Comparison of ENCODE assay signal across 16 cellular contexts in the genomic region with DNA sequence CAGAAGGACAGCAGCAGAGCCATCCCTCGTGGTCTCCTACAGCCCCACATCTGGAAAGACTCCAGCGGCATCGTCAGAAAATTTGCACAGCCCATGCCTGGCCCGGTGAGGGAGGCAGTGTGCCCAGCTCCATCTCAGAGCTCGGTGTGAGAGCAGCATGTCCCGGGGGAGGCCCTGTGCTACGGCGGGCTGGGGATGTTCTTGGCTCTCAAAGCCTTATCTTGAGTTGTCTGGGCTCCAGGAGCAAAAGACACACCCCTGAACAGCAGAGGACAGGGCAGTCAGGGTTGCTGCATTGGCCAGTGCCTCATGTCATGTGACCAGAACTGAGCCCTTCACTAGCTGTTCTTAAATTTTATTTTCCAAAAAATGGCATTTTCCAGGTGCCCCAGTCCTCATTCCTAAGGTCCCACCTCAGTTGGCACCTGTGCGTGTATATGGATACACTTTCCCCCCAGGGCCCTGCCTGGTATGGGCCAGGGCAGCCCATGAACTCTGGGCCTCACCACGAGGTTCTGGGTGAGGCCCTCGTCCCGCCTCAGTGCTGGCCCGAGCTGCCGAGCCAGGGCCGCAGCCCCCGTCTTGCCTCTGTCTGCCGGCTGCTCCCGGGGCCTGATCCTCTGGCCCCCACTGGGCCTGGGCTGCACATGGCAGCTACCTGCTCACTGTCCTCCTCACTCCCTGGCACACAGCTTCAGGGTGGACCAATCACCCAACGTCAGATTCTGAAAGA. TPM values are rescaled to one million over a fixed set of nuclear protein-coding genes. Genes with fewer than 3 reads are reported as not detected.
A peak's percentile ranks its signal among the peaks of the same experiment; 100 is the strongest.
DNase-seq lines count a peak whose midpoint lies in the region; ATAC-seq and TF ChIP-seq lines count a peak whose summit lies in the region.
"Had no signal": no experiment of that assay in that cellular context is flagged by ENCODE, and none has a peak within 500 bp of the region (broad histone marks: within the 10 kb centered on the region; RNA-seq: fewer than 3 reads in every experiment).

No MANE protein-coding gene starts in this region.

- peaks cover 27 to 41% of the 10 kb centered on the region in 2 donors for H3K4me1 ChIP-seq in adrenal gland (replicated peaks in 1 of 2)
- H3K4me1 ChIP-seq in prostate gland (replicated peaks), result peaks cover 13% of the 10 kb centered on the region

- no peaks in the 10 kb centered on the region for H3K4me1 Mint-ChIP-seq in activated T-helper 17 cell treated with anti-CD3 and anti-CD28 coated beads, Interleukin-2, amount 50 U/mL, for 72 hours

- intact Hi-C loops in adrenal gland (cut with DNase I), result no loop called here
- intact Hi-C loops in Right ventricle myocardium superior (cut with DNase I), result no loop called here
- intact Hi-C loops in prostate gland (cut with DNase I), result no loop called here

- TF ChIP-seq CTCF in adrenal gland (IDR thresholded peaks at IDR 0.05) (no peak), prostate gland (IDR thresholded peaks at IDR 0.05) (no peak)

- H3K27ac ChIP-seq in adrenal gland, result peak overlapping the region in 2 of 5 donors; percentile 44 to 56
- peak overlapping the region; percentile 79 to 89 for H3K27ac ChIP-seq in prostate gland

- peak in 1 of 2 donors; percentile 34 for TF ChIP-seq POLR2A in adrenal gland (IDR thresholded peaks at IDR 0.05)
- no peak for TF ChIP-seq POLR2A in prostate gland (IDR thresholded peaks at IDR 0.05)

- H3K36me3 ChIP-seq in H7 (replicated peaks; ENCODE audit: control insufficient read depth, insufficient read depth, low read length), result peaks cover 29% of the 10 kb centered on the region
- peaks cover 0 to 67% of the 10 kb centered on the region in 2 donors for H3K36me3 ChIP-seq in adrenal gland (replicated peaks in 1 of 2)
- peaks cover 7 to 14% of the 10 kb centered on the region in 2 donors for H3K36me3 ChIP-seq in prostate gland

- H3K4me3 Mint-ChIP-seq in activated T-helper 17 cell treated with anti-CD3 and anti-CD28 coated beads, Interleukin-2, amount 50 U/mL, for 72 hours, result no peak overlapping the region

- ATAC-seq in Right ventricle myocardium superior (ENCODE audit: poor library complexity), result peak; percentile 27
- no peak for ATAC-seq in activated T-helper 17 cell treated with anti-CD3 and anti-CD28 coated beads, Interleukin-2, amount 50 U/mL, for 72 hours (replicated peaks)
- ATAC-seq: GM23338, left colon had no signal

- H3K9me3 Mint-ChIP-seq in activated T-helper 17 cell treated with anti-CD3 and anti-CD28 coated beads, Interleukin-2, amount 50 U/mL, for 72 hours, result no peaks in the 10 kb centered on the region
- H3K9me3 Mint-ChIP-seq: GM23338, naive B cell had no signal

- no peaks in the 10 kb centered on the region for H3K27me3 Mint-ChIP-seq in activated T-helper 17 cell treated with anti-CD3 and anti-CD28 coated beads, Interleukin-2, amount 50 U/mL, for 72 hours
- H3K27me3 Mint-ChIP-seq: naive B cell had no signal

- no peak overlapping the region for H3K27ac Mint-ChIP-seq in activated T-helper 17 cell treated with anti-CD3 and anti-CD28 coated beads, Interleukin-2, amount 50 U/mL, for 72 hours
- H3K27ac Mint-ChIP-seq: GM23338 had no signal

- no peak overlapping the region for H3K4me3 ChIP-seq in H7 (ENCODE audit: insufficient read depth, low read depth, low read length)
- no peak overlapping the region for H3K4me3 ChIP-seq in adrenal gland
- no peak overlapping the region for H3K4me3 ChIP-seq in prostate gland
- H3K4me3 ChIP-seq: GM23338 had no signal

- peaks cover 32% of the 10 kb centered on the region for H3K36me3 Mint-ChIP-seq in activated T-helper 17 cell treated with anti-CD3 and anti-CD28 coated beads, Interleukin-2, amount 50 U/mL, for 72 hours (ENCODE audit: low read depth)
- H3K36me3 Mint-ChIP-seq: naive B cell had no signal

- H3K9me3 ChIP-seq in adrenal gland (replicated peaks in 1 of 3) (no peaks in the 10 kb centered on the region), prostate gland (no peaks in the 10 kb centered on the region)

- WGBS in adrenal gland, 4 donors, result 50 to 72% (median 55%) methylated on average over 12 to 19 of the region's 19 CpGs
- WGBS in prostate gland, result 46% methylated on average over 19 of the region's 19 CpGs

- peak; percentile 60 for DNase-seq in H7
- peak in 6 of 7 donors; percentile 13 to 82 (median 54) for DNase-seq in adrenal gland
- DNase-seq in Right ventricle myocardium superior, result peak; percentile 81
- no peak for DNase-seq in prostate gland (ENCODE audit: low spot score)
- DNase-seq in NCI-H446 treated with DMSO at 0.1 percent for 48 hours (lab: John Stamatoyannopoulos, UW), result no peak
- DNase-seq in occipital lobe (lab: John Stamatoyannopoulos, UW), result no peak
- no peak for DNase-seq in NCI-H2227 treated with DMSO at 0.1 percent for 48 hours (lab: John Stamatoyannopoulos, UW)
- DNase-seq: activated T-cell treated with anti-CD3 and anti-CD28 coated beads, Interleukin-2, amount 50 U/mL, for 48 hours; effector CD8-positive, alpha-beta T cell; GDM1; head of caudate nucleus; naive B cell; NCI-H2171 treated with DMSO at 0.1 percent for 48 hours had no signal

- H3K27me3 ChIP-seq in H7 (ENCODE audit: control insufficient read depth, insufficient read depth, low read length), result no peaks in the 10 kb centered on the region
- no peaks in the 10 kb centered on the region for H3K27me3 ChIP-seq in adrenal gland
- no peaks in the 10 kb centered on the region for H3K27me3 ChIP-seq in prostate gland (replicated peaks; ENCODE audit: insufficient read depth)

RNA-seq across cellular contexts. Expression of gene NUDT16L1, which starts 3.0 kb away (rescaled TPM):
- 43.9 and 50.5 TPM in 2 replicates for total RNA-seq in H7 (2014; rRNA removed; shearing (Covaris generic))
- 10 to 100 TPM; 45.4 to 99.3 (median 53.9) TPM for total RNA-seq in adrenal gland
- 10 to 100 TPM; 16.3 to 36.2 (median 28.1) TPM for polyA plus RNA-seq in adrenal gland
- 52.8 TPM for total RNA-seq in Right ventricle myocardium superior
- 10 to 100 TPM; 57.4 to 75.3 TPM for total RNA-seq in prostate gland
- 33.4 TPM for total RNA-seq in occipital lobe
- 10 to 100 TPM; 16.8 to 28.7 TPM for total RNA-seq in activated T-helper 17 cell treated with anti-CD3 and anti-CD28 coated beads, Interleukin-2, amount 50 U/mL, for 72 hours

RNA-seq across cellular contexts. Expression of gene ANKS3, which starts 37.7 kb away (rescaled TPM):
- total RNA-seq in H7 (2014; rRNA removed; shearing (Covaris generic)), result 19.5 and 21.8 TPM in 2 replicates
- 10 to 100 TPM; 12.3 to 34.4 (median 18.8) TPM for total RNA-seq in adrenal gland
- polyA plus RNA-seq in adrenal gland, result 100 to 1,000 TPM in 1 of 3 donors, 10 to 100 TPM in 1, 1 to 10 TPM in 1; 7.2 to 118 (median 52.8) TPM
- total RNA-seq in Right ventricle myocardium superior, result 9.1 TPM
- 10 to 100 TPM; 19.1 to 42.9 TPM for total RNA-seq in prostate gland
- total RNA-seq in occipital lobe, result 19.8 TPM
- 10 to 100 TPM; 14.0 to 15.7 TPM for total RNA-seq in activated T-helper 17 cell treated with anti-CD3 and anti-CD28 coated beads, Interleukin-2, amount 50 U/mL, for 72 hours

RNA-seq across cellular contexts. Expression of gene DNAAF8, which starts 38.0 kb away (rescaled TPM):
- 1.1 TPM in 1 of 2 replicates, not detected in the other for total RNA-seq in H7 (2014; rRNA removed; shearing (Covaris generic))
- 1 to 10 TPM in 6 of 8 donors, under 1 TPM in 2; 0.30 to 3.3 (median 1.1) TPM for total RNA-seq in adrenal gland
- polyA plus RNA-seq in adrenal gland, result 1 to 10 TPM; 1.9 to 2.7 (median 2.3) TPM
- 1.2 TPM for total RNA-seq in Right ventricle myocardium superior
- total RNA-seq in prostate gland, result 10 to 100 TPM in 1 of 2 donors, 1 to 10 TPM in 1; 7.1 to 21.9 TPM
- 0.62 TPM for total RNA-seq in occipital lobe
- not detected for total RNA-seq in activated T-helper 17 cell treated with anti-CD3 and anti-CD28 coated beads, Interleukin-2, amount 50 U/mL, for 72 hours

Comparison
In these comparisons a context has a peak if more than half of its experiments do, and no peak if none do; other contexts are left out.
1. DNase-seq: peak in H7 (single experiment), adrenal gland (6 of 7) and Right ventricle myocardium superior (single experiment); none in prostate gland (single experiment), NCI-H446 treated with DMSO at 0.1 percent for 48 hours (single experiment), occipital lobe (single experiment) and NCI-H2227 treated with DMSO at 0.1 percent for 48 hours (single experiment).